In genomic region chr2:224584768-224585204, GRCh38 we compare ENCODE assay signal across 7 cellular contexts. TPM values are rescaled to one million over a fixed set of nuclear protein-coding genes. Genes with fewer than 3 reads are reported as not detected.
DNase-seq lines count a peak whose midpoint lies in the region; ATAC-seq and TF ChIP-seq lines count a peak whose summit lies in the region.

No MANE protein-coding gene starts in this region.

- H3K4me2 ChIP-seq in Karpas-422 (ENCODE audit: low read depth, low read length, poor library complexity, severe bottlenecking): peak overlapping the region; percentile 47

- H3K4me3 Mint-ChIP-seq in dendritic cell treated with granulocyte-macrophage colony-stimulating factor and Interleukin-4, amounts not matched to agents 40 ng/mL and 50 ng/mL, for 4 days: peak overlapping the region; percentile 81
- H3K4me3 Mint-ChIP-seq in memory B cell: peak overlapping the region; percentile 93

- H3K4me1 Mint-ChIP-seq in dendritic cell treated with granulocyte-macrophage colony-stimulating factor and Interleukin-4, amounts not matched to agents 40 ng/mL and 50 ng/mL, for 4 days (ENCODE audit: low read depth): peaks cover 20% of the 10 kb centered on the region
- peaks cover 19% of the 10 kb centered on the region for H3K4me1 Mint-ChIP-seq in memory B cell

- H3K36me3 ChIP-seq in Karpas-422 (ENCODE audit: insufficient read depth, low read length): peaks cover 18% of the 10 kb centered on the region; the same call in 1 of the 2 replicates

- peaks cover 18% of the 10 kb centered on the region for H3K36me3 Mint-ChIP-seq in dendritic cell treated with granulocyte-macrophage colony-stimulating factor and Interleukin-4, amounts not matched to agents 40 ng/mL and 50 ng/mL, for 4 days (ENCODE audit: low read depth)
- peaks cover 4% of the 10 kb centered on the region for H3K36me3 Mint-ChIP-seq in memory B cell

- intact Hi-C loops in dendritic cell treated with granulocyte-macrophage colony-stimulating factor and Interleukin-4, amounts not matched to agents 40 ng/mL and 50 ng/mL, for 4 days (cut with micrococcal nuclease): loop anchor here (5.0 to 10.0 kb wide), 2 partner anchors 557 to 630 kb away; partner anchors contain the start of gene MRPL44

- no peaks in the 10 kb centered on the region for H3K27me3 Mint-ChIP-seq in dendritic cell treated with granulocyte-macrophage colony-stimulating factor and Interleukin-4, amounts not matched to agents 40 ng/mL and 50 ng/mL, for 4 days
- H3K27me3 Mint-ChIP-seq in memory B cell: no peaks in the 10 kb centered on the region

- in situ Hi-C loops in GM13976 (cut with MboI; ENCODE audit: low sequenced_read_pairs, unreplicated experiment): no loop called here

- H3K79me2 ChIP-seq in Karpas-422 (ENCODE audit: low read length): peaks cover 47% of the 10 kb centered on the region

- H3K9me2 ChIP-seq in Karpas-422 (replicated peaks; ENCODE audit: insufficient read depth, low read length): no peaks in the 10 kb centered on the region

- no peaks in the 10 kb centered on the region for H3K9me3 Mint-ChIP-seq in dendritic cell treated with granulocyte-macrophage colony-stimulating factor and Interleukin-4, amounts not matched to agents 40 ng/mL and 50 ng/mL, for 4 days
- H3K9me3 Mint-ChIP-seq in memory B cell: no peaks in the 10 kb centered on the region

- H2AFZ ChIP-seq in Karpas-422 (ENCODE audit: low read length): no peak overlapping the region

- no peak for TF ChIP-seq CTCF in GM13976 (IDR thresholded peaks at IDR 0.05; ENCODE audit: borderline replicate concordance, control extremely low read depth, extremely low read depth, insufficient read depth, missing control alignments)

- peak overlapping the region; percentile 89 for H3K27ac Mint-ChIP-seq in dendritic cell treated with granulocyte-macrophage colony-stimulating factor and Interleukin-4, amounts not matched to agents 40 ng/mL and 50 ng/mL, for 4 days
- peak overlapping the region; percentile 95 for H3K27ac Mint-ChIP-seq in memory B cell

- peaks cover 56% of the 10 kb centered on the region for H3K4me1 ChIP-seq in Karpas-422 (ENCODE audit: low read length)

- H3K27ac ChIP-seq in Karpas-422 (ENCODE audit: low read length): peak overlapping the region; percentile 58

- ATAC-seq in GM21786 (IDR thresholded peaks at IDR 0.05; ENCODE audit: unreplicated experiment): peak; percentile 29
- peak; percentile 33 for ATAC-seq in memory B cell (ENCODE audit: low read depth)

- H3K4me3 ChIP-seq in Karpas-422 (ENCODE audit: low read length): peak overlapping the region; percentile 95

- H4K20me1 ChIP-seq in Karpas-422 (ENCODE audit: insufficient read depth, low read depth, low read length): peaks cover 42% of the 10 kb centered on the region

- DNase-seq in GM13976 (ENCODE audit: low spot score): peak; percentile 75
- DNase-seq in Karpas-422: peak; percentile 82
- peak; percentile 55 for DNase-seq in activated CD4-positive, alpha-beta T cell treated with anti-CD3 and anti-CD28 coated beads, Interleukin-2, amount 50 U/mL, for 1 hour
- peak in 1 of 2 donors; percentile 56 for DNase-seq in memory B cell (ENCODE audit: low spot score in 2 of 2)
- peak; percentile 27 to 38 for DNase-seq in stimulated activated CD8-positive, alpha-beta memory T cell treated with anti-CD3 and anti-CD28 coated beads, Interleukin-4, amount 100 ng/mL, for 1 hour (ENCODE audit: low read depth in 2 of 2, low spot score in 1 of 2)

- H3K9me3 ChIP-seq in Karpas-422 (ENCODE audit: low read length): no peaks in the 10 kb centered on the region

- no peaks in the 10 kb centered on the region for H3K27me3 ChIP-seq in Karpas-422 (ENCODE audit: low read length)

- peak overlapping the region; percentile 98 for H3K9ac ChIP-seq in Karpas-422 (ENCODE audit: low read length)

RNA-seq across cellular contexts. Expression of gene CUL3, which starts 0.4 kb away (rescaled TPM):
- total RNA-seq in Karpas-422 (2014; rRNA removed; shearing (Covaris generic); ENCODE audit: low replicate concordance): 74.5 and 132 TPM in 2 replicates
